In genomic region chr19:53537126-53537522, GRCh38 we compare ENCODE assay signal across 8 cellular contexts. TPM values are rescaled to one million over a fixed set of nuclear protein-coding genes. Genes with fewer than 3 reads are reported as not detected.
A peak's percentile ranks its signal among the peaks of the same experiment; 100 is the strongest.
DNase-seq lines count a peak whose midpoint lies in the region; ATAC-seq, FAIRE-seq and TF ChIP-seq lines count a peak whose summit lies in the region.

No MANE protein-coding gene starts in this region.

- H4K8ac ChIP-seq in mesenchymal stem cell (ENCODE audit: low read length), result peak overlapping the region; percentile 65

- intact Hi-C loops in body of pancreas (cut with DNase I), result no loop called here

- H2BK120ac ChIP-seq in mesenchymal stem cell (ENCODE audit: low read depth, low read length), result no peak overlapping the region

- DNase-seq in BE2C (no peak), body of pancreas (no peak), mesenchymal stem cell (no peak), GM10266 (ENCODE audit: extremely low spot score) (no peak), left lobe of liver (ENCODE audit: low spot score) (no peak), H54 (ENCODE audit: insufficient read length, low spot score) (no peak), NCI-H187 (lab: John Stamatoyannopoulos, UW) (no peak)

- 42 to 49% methylated on average over 11 of the region's 12 CpGs for WGBS in body of pancreas, 2 donors
- 85% methylated on average over 12 of the region's 12 CpGs for WGBS in mesenchymal stem cell

- TF ChIP-seq CTCF in BE2C (IDR thresholded peaks at IDR 0.05; ENCODE audit: low read depth, low read length), result no peak
- TF ChIP-seq CTCF in body of pancreas (IDR thresholded peaks at IDR 0.05), result no peak
- TF ChIP-seq CTCF in GM10266 (IDR thresholded peaks at IDR 0.05; ENCODE audit: control insufficient read depth, insufficient read depth, low read depth, missing control alignments), result no peak

- H3K18ac ChIP-seq in mesenchymal stem cell (ENCODE audit: low read depth in 1 of 2, low read length in 2 of 2), result peak overlapping the region in 1 of 2 experiments; percentile 18

- H4K91ac ChIP-seq in mesenchymal stem cell (ENCODE audit: low read length), result peak overlapping the region; percentile 1

- H2AFZ ChIP-seq in mesenchymal stem cell (ENCODE audit: low read depth, low read length), result peak overlapping the region; percentile 66

- FAIRE-seq in H54 (lab: Jason Lieb, UNC), result no peak

- H3K27ac ChIP-seq in body of pancreas (peak overlapping the region; percentile 65 to 84 (median 80)), mesenchymal stem cell (ENCODE audit: low read length, poor library complexity, severe bottlenecking) (no peak overlapping the region)

- TF ChIP-seq POLR2A in body of pancreas (IDR thresholded peaks at IDR 0.05) (no peak), H54 (IDR thresholded peaks at IDR 0.05; ENCODE audit: low read depth, low read length) (no peak)

- H3K4me3 ChIP-seq in BE2C (ENCODE audit: low read depth, low read length) (peak overlapping the region; percentile 72), body of pancreas (peak overlapping the region; percentile 22 to 24), mesenchymal stem cell (ENCODE audit: insufficient read depth in 1 of 2, low read depth in 1 of 2, low read length in 2 of 2) (peak overlapping the region; percentile 67 to 86)

- H3K27me3 ChIP-seq in BE2C (no peaks in the 10 kb centered on the region), body of pancreas (no peaks in the 10 kb centered on the region), mesenchymal stem cell (ENCODE audit: control insufficient read depth in 1 of 2, insufficient read depth in 1 of 2, low read length in 2 of 2) (no peaks in the 10 kb centered on the region)

- H2BK15ac ChIP-seq in mesenchymal stem cell (ENCODE audit: low read depth, poor library complexity, severe bottlenecking), result no peak overlapping the region

- H3K14ac ChIP-seq in mesenchymal stem cell (ENCODE audit: low read length in 2 of 2), result no peak overlapping the region

- no peak overlapping the region for H2BK12ac ChIP-seq in mesenchymal stem cell (ENCODE audit: low read length in 2 of 2)

- H3K79me1 ChIP-seq in mesenchymal stem cell (replicated peaks; ENCODE audit: low read length, poor library complexity, severe bottlenecking), result no peaks in the 10 kb centered on the region

- no peak overlapping the region for H2BK5ac ChIP-seq in mesenchymal stem cell (ENCODE audit: low read depth, low read length, poor library complexity, severe bottlenecking)

- H3K4me2 ChIP-seq in mesenchymal stem cell (ENCODE audit: low read length, poor library complexity, severe bottlenecking), result peak overlapping the region; percentile 60

- H3K36me3 ChIP-seq in BE2C (peaks cover 5% of the 10 kb centered on the region; the same call in 1 of the 2 replicates), body of pancreas (replicated peaks in 1 of 2; ENCODE audit: insufficient read depth in 1 of 2, low read depth in 2 of 2) (no peaks in the 10 kb centered on the region), mesenchymal stem cell (ENCODE audit: control insufficient read depth in 1 of 2, insufficient read depth in 2 of 2, low read depth in 1 of 2, low read length in 2 of 2) (peaks cover 6 to 13% of the 10 kb centered on the region in 2 experiments)

- H3K23ac ChIP-seq in mesenchymal stem cell (ENCODE audit: low read length in 2 of 2), result no peak overlapping the region

- H2AK5ac ChIP-seq in mesenchymal stem cell (ENCODE audit: low read length, severe bottlenecking), result no peak overlapping the region

- H3K9me3 ChIP-seq in BE2C (no peaks in the 10 kb centered on the region), body of pancreas (no peaks in the 10 kb centered on the region), mesenchymal stem cell (ENCODE audit: control insufficient read depth, low read length) (no peaks in the 10 kb centered on the region)

- H3K4ac ChIP-seq in mesenchymal stem cell (ENCODE audit: low read depth in 1 of 2, low read length in 2 of 2), result peak overlapping the region in 1 of 2 experiments; percentile 52

- H3K9ac ChIP-seq in mesenchymal stem cell (ENCODE audit: low read length), result peak overlapping the region; percentile 92

- ATAC-seq in HG02870 (IDR thresholded peaks at IDR 0.05; ENCODE audit: unreplicated experiment), result peak; percentile 12
- ATAC-seq in body of pancreas, result peak; percentile 2
- ATAC-seq in left lobe of liver, result no peak

- H3K4me1 ChIP-seq in BE2C (no peaks in the 10 kb centered on the region), body of pancreas (peaks cover 14% of the 10 kb centered on the region), mesenchymal stem cell (ENCODE audit: control insufficient read depth, insufficient read depth, low read depth, low read length) (peaks cover 6% of the 10 kb centered on the region)

RNA-seq across cellular contexts. Expression of gene ZNF331, which starts 0.8 kb away (rescaled TPM):
- 21.5 TPM for polyA plus RNA-seq in BE2C (2012; ENCODE audit: insufficient read depth, insufficient read length, low read depth)
- total RNA-seq in body of pancreas (10 to 100 TPM; 14.8 to 37.6 TPM), left lobe of liver (3.6 TPM)
- 3.8 TPM for polyA plus RNA-seq in mesenchymal stem cell (2013, experiment 1 of 2)
- polyA plus RNA-seq in mesenchymal stem cell (2013, experiment 2 of 2), result 3.5 TPM

Comparison
In these comparisons a context has a peak if more than half of its experiments do, and no peak if none do; other contexts are left out.
1. H3K4me3 ChIP-seq: peak in every context shown above with its lines; median percentile 76 in mesenchymal stem cell; 72 in BE2C; 23 in body of pancreas.